13 cellular contexts compared by ENCODE assay signal in the genomic region with DNA sequence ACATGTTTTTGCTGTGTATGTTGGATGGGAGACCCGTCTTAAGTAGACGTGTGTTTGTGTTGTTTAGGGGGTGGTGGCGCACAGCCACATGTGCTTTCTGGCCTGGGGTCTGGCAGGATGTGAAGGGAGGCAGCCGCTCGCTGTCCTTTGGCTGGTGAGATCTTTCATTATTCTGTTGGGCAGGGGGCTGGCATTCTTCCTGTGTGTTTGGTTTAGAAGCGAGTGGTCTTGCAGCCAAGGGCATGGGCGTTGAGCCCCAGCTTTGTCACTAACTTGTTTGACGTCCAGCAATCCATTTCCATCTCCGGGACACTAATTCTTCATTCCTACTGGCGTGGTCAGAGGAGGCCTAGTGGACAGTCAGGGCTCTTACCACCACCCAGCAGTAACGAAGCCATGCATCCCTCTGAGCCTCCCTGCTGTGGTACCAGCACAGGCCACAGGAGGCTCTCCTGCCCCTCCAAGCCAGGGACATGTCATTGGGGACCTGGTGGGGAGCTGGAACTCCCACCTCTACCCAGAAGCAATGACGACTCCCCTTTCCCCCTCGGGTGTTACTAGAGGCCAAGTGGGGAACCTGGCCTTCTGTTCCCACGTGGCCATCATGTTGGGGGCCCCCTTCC. TPM values are rescaled to one million over a fixed set of nuclear protein-coding genes. Genes with fewer than 3 reads are reported as not detected.
A peak's percentile ranks its signal among the peaks of the same experiment; 100 is the strongest.
DNase-seq lines count a peak whose midpoint lies in the region; ATAC-seq and TF ChIP-seq lines count a peak whose summit lies in the region.
"Had no signal": no experiment of that assay in that cellular context is flagged by ENCODE, and none has a peak within 500 bp of the region (broad histone marks: within the 10 kb centered on the region; RNA-seq: fewer than 3 reads in every experiment).

No MANE protein-coding gene starts in this region.

- TF ChIP-seq RAD21 in Ishikawa (IDR thresholded peaks at IDR 0.05; ENCODE audit: low read depth) = peak; percentile 20; the same call in 1 of the 2 replicates

- no peak overlapping the region for H3K27ac ChIP-seq in endodermal cell (ENCODE audit: low read depth, low read length)
- no peak overlapping the region for H3K27ac ChIP-seq in CD8-positive, alpha-beta memory T cell (ENCODE audit: low read depth, low read length)

- no peaks in the 10 kb centered on the region for H3K9me3 ChIP-seq in endodermal cell (ENCODE audit: control insufficient read depth, low read length)
- no peaks in the 10 kb centered on the region for H3K9me3 ChIP-seq in CD8-positive, alpha-beta memory T cell (ENCODE audit: low read length)
- H3K9me3 ChIP-seq: Peyer's patch had no signal

- peaks cover 1% of the 10 kb centered on the region; the same call in 1 of the 2 replicates for H3K36me3 ChIP-seq in BJ (ENCODE audit: control insufficient read depth, insufficient read depth, low read length)
- H3K36me3 ChIP-seq in endodermal cell (ENCODE audit: control insufficient read depth, insufficient read depth, low read length) = no peaks in the 10 kb centered on the region
- no peaks in the 10 kb centered on the region for H3K36me3 ChIP-seq in CD8-positive, alpha-beta memory T cell (ENCODE audit: insufficient read depth, low read length)
- H3K36me3 ChIP-seq: Peyer's patch had no signal

- no peaks in the 10 kb centered on the region for H3K4me1 ChIP-seq in endodermal cell (ENCODE audit: control insufficient read depth, insufficient read depth, low read length)
- H3K4me1 ChIP-seq in CD8-positive, alpha-beta memory T cell (ENCODE audit: insufficient read depth, low read length) = no peaks in the 10 kb centered on the region
- H3K4me1 ChIP-seq: Peyer's patch had no signal

- no peak for TF ChIP-seq POLR2A in erythroblast (IDR thresholded peaks at IDR 0.05; ENCODE audit: low read length)

- H3K27me3 ChIP-seq in BJ (ENCODE audit: control insufficient read depth, insufficient read depth, low read length) (no peaks in the 10 kb centered on the region), endodermal cell (ENCODE audit: control insufficient read depth, insufficient read depth, low read length, poor library complexity, severe bottlenecking) (no peaks in the 10 kb centered on the region)
- H3K27me3 ChIP-seq in CD8-positive, alpha-beta memory T cell (ENCODE audit: insufficient read depth, low read length, poor library complexity, severe bottlenecking) = no peaks in the 10 kb centered on the region
- H3K27me3 ChIP-seq: Peyer's patch had no signal

- 91 to 95% methylated on average over 6 to 14 of the region's 14 CpGs for WGBS in endodermal cell (ENCODE audit: insufficient coverage in 1 of 2, insufficient read length in 1 of 2), 2 experiments

- TF ChIP-seq EP300 in Ishikawa (IDR thresholded peaks at IDR 0.05; ENCODE audit: borderline replicate concordance) = no peak

- H3K4me3 ChIP-seq in BJ (ENCODE audit: low read depth, low read length) = no peak overlapping the region
- H3K4me3 ChIP-seq in endodermal cell (ENCODE audit: low read length) = no peak overlapping the region
- no peak overlapping the region for H3K4me3 ChIP-seq in CD8-positive, alpha-beta memory T cell (ENCODE audit: low read length)
- H3K4me3 ChIP-seq: Peyer's patch had no signal

- no peak overlapping the region for H3K4me3 Mint-ChIP-seq in endodermal cell
- no peak overlapping the region for H3K4me3 Mint-ChIP-seq in nephron progenitor cell
- H3K4me3 Mint-ChIP-seq in CD8-positive, alpha-beta memory T cell = no peak overlapping the region
- H3K4me3 Mint-ChIP-seq: brain; CD8-positive, alpha-beta T cell; stimulated activated naive B cell treated with anti-CD40 and anti-IgM and Interleukin-4, amounts not matched to agents 10 μg/mL and 1 μg/mL and 100 μg/mL, for 72 hours had no signal

- POLR2A ChIA-PET in BJ (lab: Charles Lee) = no interaction called here
- POLR2A ChIA-PET in CD8-positive, alpha-beta memory T cell (lab: Charles Lee) = no interaction called here

- ATAC-seq in GM21737 (IDR thresholded peaks at IDR 0.05; ENCODE audit: unreplicated experiment) = no peak
- ATAC-seq in GM21367 (IDR thresholded peaks at IDR 0.05; ENCODE audit: unreplicated experiment) = no peak
- ATAC-seq: CD8-positive, alpha-beta T cell; stimulated activated naive B cell treated with anti-CD40 and anti-IgM and Interleukin-4, amounts not matched to agents 10 μg/mL and 1 μg/mL and 100 μg/mL, for 72 hours had no signal

- H3K27ac Mint-ChIP-seq in endodermal cell (no peak overlapping the region), nephron progenitor cell (no peak overlapping the region)
- no peak overlapping the region for H3K27ac Mint-ChIP-seq in CD8-positive, alpha-beta memory T cell
- H3K27ac Mint-ChIP-seq: CD8-positive, alpha-beta T cell; stimulated activated naive B cell treated with anti-CD40 and anti-IgM and Interleukin-4, amounts not matched to agents 10 μg/mL and 1 μg/mL and 100 μg/mL, for 72 hours had no signal

- H3K9me3 Mint-ChIP-seq in endodermal cell (no peaks in the 10 kb centered on the region), nephron progenitor cell (peaks cover 5% of the 10 kb centered on the region)
- H3K9me3 Mint-ChIP-seq in CD8-positive, alpha-beta memory T cell = no peaks in the 10 kb centered on the region
- H3K9me3 Mint-ChIP-seq: CD8-positive, alpha-beta T cell had no signal

- no peak for DNase-seq in BJ (ENCODE audit: low read depth)
- peak; percentile 85 for DNase-seq in endodermal cell
- DNase-seq in nephron progenitor cell = no peak
- DNase-seq in CD8-positive, alpha-beta memory T cell = no peak
- DNase-seq in erythroblast (lab: John Stamatoyannopoulos, UW) = no peak
- DNase-seq: activated CD4-positive, alpha-beta T cell treated with anti-CD3 and anti-CD28 coated beads, Interleukin-2, amount 50 U/mL, for 48 hours; CD8-positive, alpha-beta T cell; Peyer's patch; stimulated activated naive B cell treated with anti-CD40 and anti-IgM and Interleukin-4, amounts not matched to agents 10 μg/mL and 1 μg/mL and 100 μg/mL, for 72 hours had no signal

- TF ChIP-seq CTCF in BJ (IDR thresholded peaks at IDR 0.05; ENCODE audit: insufficient read depth, low read depth, low read length) (peak; percentile 31; the same call in 1 of the 2 replicates), endodermal cell (conservative IDR thresholded peaks at IDR 0.05) (peak; percentile 79), nephron progenitor cell (IDR thresholded peaks at IDR 0.05) (peak; percentile 24)

- H3K4me1 Mint-ChIP-seq in endodermal cell (peaks cover 8% of the 10 kb centered on the region), nephron progenitor cell (peaks cover 59% of the 10 kb centered on the region)
- no peaks in the 10 kb centered on the region for H3K4me1 Mint-ChIP-seq in CD8-positive, alpha-beta memory T cell
- H3K4me1 Mint-ChIP-seq: stimulated activated naive B cell treated with anti-CD40 and anti-IgM and Interleukin-4, amounts not matched to agents 10 μg/mL and 1 μg/mL and 100 μg/mL, for 72 hours had no signal

- peaks cover 2% of the 10 kb centered on the region for H3K27me3 Mint-ChIP-seq in endodermal cell (ENCODE audit: insufficient read depth)
- no peaks in the 10 kb centered on the region for H3K27me3 Mint-ChIP-seq in nephron progenitor cell (ENCODE audit: low read depth, poor library complexity)
- H3K27me3 Mint-ChIP-seq in CD8-positive, alpha-beta memory T cell = peaks cover 5 to 31% of the 10 kb centered on the region in 2 donors

- no peaks in the 10 kb centered on the region for H3K36me3 Mint-ChIP-seq in endodermal cell (ENCODE audit: low read depth)
- H3K36me3 Mint-ChIP-seq in nephron progenitor cell (ENCODE audit: low read depth) = no peaks in the 10 kb centered on the region
- peaks cover 0 to 3% (median 0%) of the 10 kb centered on the region in 3 donors for H3K36me3 Mint-ChIP-seq in CD8-positive, alpha-beta memory T cell
- H3K36me3 Mint-ChIP-seq: CD8-positive, alpha-beta T cell; stimulated activated naive B cell treated with anti-CD40 and anti-IgM and Interleukin-4, amounts not matched to agents 10 μg/mL and 1 μg/mL and 100 μg/mL, for 72 hours had no signal

- no peak overlapping the region for H3K9ac ChIP-seq in endodermal cell (ENCODE audit: extremely low read depth, low read length, poor library complexity, severe bottlenecking)

- CTCF ChIA-PET in BJ (lab: Yijun Ruan, JAX) = interaction anchor here (1.2 kb wide), 1 partner anchor 19 kb away, joined by 6 read pairs; no protein-coding TSS in a partner anchor
- CTCF ChIA-PET in CD8-positive, alpha-beta memory T cell (lab: Charles Lee) = no interaction called here

TF ChIP-seq in Ishikawa, 13 proteins besides CTCF, POLR2A, EP300 and RAD21 (continues in another document):
- TF ChIP-seq TEAD4 (IDR thresholded peaks at IDR 0.05) = no peak
- TF ChIP-seq, protein P1, sequence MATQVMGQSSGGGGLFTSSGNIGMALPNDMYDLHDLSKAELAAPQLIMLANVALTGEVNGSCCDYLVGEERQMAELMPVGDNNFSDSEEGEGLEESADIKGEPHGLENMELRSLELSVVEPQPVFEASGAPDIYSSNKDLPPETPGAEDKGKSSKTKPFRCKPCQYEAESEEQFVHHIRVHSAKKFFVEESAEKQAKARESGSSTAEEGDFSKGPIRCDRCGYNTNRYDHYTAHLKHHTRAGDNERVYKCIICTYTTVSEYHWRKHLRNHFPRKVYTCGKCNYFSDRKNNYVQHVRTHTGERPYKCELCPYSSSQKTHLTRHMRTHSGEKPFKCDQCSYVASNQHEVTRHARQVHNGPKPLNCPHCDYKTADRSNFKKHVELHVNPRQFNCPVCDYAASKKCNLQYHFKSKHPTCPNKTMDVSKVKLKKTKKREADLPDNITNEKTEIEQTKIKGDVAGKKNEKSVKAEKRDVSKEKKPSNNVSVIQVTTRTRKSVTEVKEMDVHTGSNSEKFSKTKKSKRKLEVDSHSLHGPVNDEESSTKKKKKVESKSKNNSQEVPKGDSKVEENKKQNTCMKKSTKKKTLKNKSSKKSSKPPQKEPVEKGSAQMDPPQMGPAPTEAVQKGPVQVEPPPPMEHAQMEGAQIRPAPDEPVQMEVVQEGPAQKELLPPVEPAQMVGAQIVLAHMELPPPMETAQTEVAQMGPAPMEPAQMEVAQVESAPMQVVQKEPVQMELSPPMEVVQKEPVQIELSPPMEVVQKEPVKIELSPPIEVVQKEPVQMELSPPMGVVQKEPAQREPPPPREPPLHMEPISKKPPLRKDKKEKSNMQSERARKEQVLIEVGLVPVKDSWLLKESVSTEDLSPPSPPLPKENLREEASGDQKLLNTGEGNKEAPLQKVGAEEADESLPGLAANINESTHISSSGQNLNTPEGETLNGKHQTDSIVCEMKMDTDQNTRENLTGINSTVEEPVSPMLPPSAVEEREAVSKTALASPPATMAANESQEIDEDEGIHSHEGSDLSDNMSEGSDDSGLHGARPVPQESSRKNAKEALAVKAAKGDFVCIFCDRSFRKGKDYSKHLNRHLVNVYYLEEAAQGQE (IDR thresholded peaks at IDR 0.05; ENCODE audit: low read depth) = no peak
- no peak for TF ChIP-seq YY1 (IDR thresholded peaks at IDR 0.05; ENCODE audit: low read depth)
- no peak for TF ChIP-seq CREB1 (IDR thresholded peaks at IDR 0.05; ENCODE audit: low read depth)
- TF ChIP-seq TAF1 (IDR thresholded peaks at IDR 0.05; ENCODE audit: low read depth) = no peak

RNA-seq across cellular contexts. Expression of gene THSD4, which starts 10.7 kb away (rescaled TPM):
- polyA plus RNA-seq in BJ (2011; rRNA removed) = 13.4 and 18.8 TPM in 2 replicates
- 30.3 and 32.6 TPM in 2 replicates for polyA minus RNA-seq in BJ (2011; rRNA and poly(A)+ RNA removed)
- 1 to 10 TPM; 4.6 to 5.4 TPM for total RNA-seq in endodermal cell
- 8.1 TPM for polyA plus RNA-seq in endodermal cell (2013, experiment 1 of 2)
- 6.0 TPM for polyA plus RNA-seq in endodermal cell (2013, experiment 2 of 2)
- not detected for total RNA-seq in CD8-positive, alpha-beta memory T cell
- not detected for polyA plus RNA-seq in CD8-positive, alpha-beta memory T cell
- total RNA-seq: CD8-positive, alpha-beta T cell had no signal

Comparison
In these comparisons a context has a peak if more than half of its experiments do, and no peak if none do; other contexts are left out.
1. CTCF ChIP-seq: peak in every context shown above with its lines; median percentile 79 in endodermal cell; 31 in BJ; 24 in nephron progenitor cell.
2. RNA of gene THSD4, which starts 10.7 kb away (total RNA-seq): 4.6 to 5.4 TPM in endodermal cell; not detected in CD8-positive, alpha-beta memory T cell; every median in the first group is over 4 times any median in the second.